In genomic region chr7:159239028-159239427, GRCh38 we compare ENCODE assay signal across 35 cellular contexts.
DNase-seq lines count a peak whose midpoint lies in the region; ATAC-seq, FAIRE-seq and TF ChIP-seq lines count a peak whose summit lies in the region.
"Had no signal": no experiment of that assay in that cellular context is flagged by ENCODE, and none has a peak within 500 bp of the region (broad histone marks: within the 10 kb centered on the region; RNA-seq: fewer than 3 reads in every experiment).

No MANE protein-coding gene starts in this region.

- TF ChIP-seq CTCF in HEK293 (tag by site-specific recombination; IDR thresholded peaks at IDR 0.05) (no peak), K562 (IDR thresholded peaks at IDR 0.05 in 2 of 3, conservative IDR thresholded peaks at IDR 0.05 in 1 of 3; ENCODE audit: insufficient read depth in 2 of 3, low read depth in 1 of 3, low read length in 3 of 3) (no peak), upper lobe of right lung (IDR thresholded peaks at IDR 0.05) (no peak)

- in situ Hi-C loops in K562 (cut with MboI), result no loop called here

- ATAC-seq in K562, result no peak
- no peak for ATAC-seq in central memory CD8-positive, alpha-beta T cell (replicated peaks; ENCODE audit: extremely low read depth, poor library complexity, severe bottlenecking)
- no peak for ATAC-seq in GM18520 (IDR thresholded peaks at IDR 0.05; ENCODE audit: unreplicated experiment)
- ATAC-seq in upper lobe of right lung, result no peak
- ATAC-seq: A549; CD8-positive, alpha-beta T cell had no signal

- no peaks in the 10 kb centered on the region for H3K4me1 Mint-ChIP-seq in central memory CD8-positive, alpha-beta T cell
- H3K4me1 Mint-ChIP-seq: B cell; CD14-positive monocyte; CD4-positive, alpha-beta memory T cell; CD8-positive, alpha-beta memory T cell had no signal

- no peak overlapping the region for H3K9ac ChIP-seq in K562 (ENCODE audit: insufficient read depth in 1 of 2, low read depth in 2 of 2, low read length in 2 of 2)
- H3K9ac ChIP-seq: BLaER1; BLaER1 treated with 17β-estradiol and CSF1 and Interleukin-3, amounts not matched to agents 10 nM and 100 nM had no signal

- H3K27ac Mint-ChIP-seq in central memory CD8-positive, alpha-beta T cell (ENCODE audit: low read depth), result peak overlapping the region; percentile 72
- H3K27ac Mint-ChIP-seq: B cell; CD14-positive monocyte; CD4-positive, alpha-beta memory T cell; CD4-positive, alpha-beta T cell; CD4-positive, CD25-positive, alpha-beta regulatory T cell; CD8-positive, alpha-beta T cell had no signal

- intact Hi-C loops in K562 (cut with micrococcal nuclease) (no loop called here), upper lobe of right lung (cut with DNase I) (no loop called here)

- peaks cover 10 to 28% of the 10 kb centered on the region in 2 experiments; a peak in 4 of 5 replicates for H3K27me3 ChIP-seq in K562 (ENCODE audit: control insufficient read depth in 2 of 2, insufficient read depth in 2 of 2, low read length in 2 of 2)
- no peaks in the 10 kb centered on the region for H3K27me3 ChIP-seq in upper lobe of right lung
- H3K27me3 ChIP-seq: BE2C; BLaER1; BLaER1 treated with 17β-estradiol and CSF1 and Interleukin-3, amounts not matched to agents 10 nM and 100 nM had no signal

- no peak overlapping the region for H3K27ac ChIP-seq in HEK293 (ENCODE audit: extremely low read depth, low read depth, low read length)
- H3K27ac ChIP-seq in K562 (ENCODE audit: extremely low read depth, low read depth, low read length), result no peak overlapping the region
- no peak overlapping the region for H3K27ac ChIP-seq in upper lobe of right lung
- H3K27ac ChIP-seq: 22Rv1; A549; BLaER1; BLaER1 treated with 17β-estradiol and CSF1 and Interleukin-3, amounts not matched to agents 10 nM and 100 nM; C4-2B had no signal

- H3K4me3 ChIP-seq in HEK293 (ENCODE audit: low read depth, low read length), result no peak overlapping the region
- H3K4me3 ChIP-seq in K562, result no peak overlapping the region
- no peak overlapping the region for H3K4me3 ChIP-seq in upper lobe of right lung
- H3K4me3 ChIP-seq: A549; BLaER1; BLaER1 treated with 17β-estradiol and CSF1 and Interleukin-3, amounts not matched to agents 10 nM and 100 nM had no signal

- H3K36me3 ChIP-seq in HEK293 (ENCODE audit: control insufficient read depth in 2 of 2, insufficient read depth in 1 of 2, low read length in 2 of 2) (no peaks in the 10 kb centered on the region), K562 (ENCODE audit: control insufficient read depth, insufficient read depth, low read length) (no peaks in the 10 kb centered on the region), upper lobe of right lung (no peaks in the 10 kb centered on the region)
- H3K36me3 ChIP-seq: BE2C; BLaER1; BLaER1 treated with 17β-estradiol and CSF1 and Interleukin-3, amounts not matched to agents 10 nM and 100 nM had no signal

- H3K27me3 Mint-ChIP-seq in central memory CD8-positive, alpha-beta T cell, result peaks cover 28% of the 10 kb centered on the region

- no peak for DNase-seq in K562 (ENCODE audit: extremely low read depth in 1 of 4, low spot score in 3 of 4)
- DNase-seq in central memory CD8-positive, alpha-beta T cell (ENCODE audit: low spot score in 2 of 2), result no peak
- DNase-seq in upper lobe of right lung, result no peak
- no peak for DNase-seq in activated T-cell treated with anti-CD3 and anti-CD28 coated beads for 4 hours
- DNase-seq: 8988T; ACHN; AML-193; BE2C; C1 segment of cervical spinal cord; Caco-2; Calu3; CD4-positive, alpha-beta memory T cell; CD4-positive, alpha-beta T cell; CD4-positive, CD25-positive, alpha-beta regulatory T cell; CD8-positive, alpha-beta memory T cell; CD8-positive, alpha-beta T cell; COR-L47; DMS 273 treated with DMSO at 0.1 percent for 48 hours; DMS153; DMS53; DMS79; DMS79 treated with DMSO at 0.1 percent for 48 hours; DND-41; EL had no signal

- no peaks in the 10 kb centered on the region for H3K9me3 Mint-ChIP-seq in central memory CD8-positive, alpha-beta T cell
- H3K9me3 Mint-ChIP-seq: CD4-positive, alpha-beta memory T cell; CD4-positive, alpha-beta T cell; CD8-positive, alpha-beta T cell had no signal

- no peaks in the 10 kb centered on the region for H3K9me1 ChIP-seq in K562 (ENCODE audit: control insufficient read depth, insufficient read depth, low read length)

- no peak for TF ChIP-seq RAD21 in K562 (CRISPR knock-in tag; conservative IDR thresholded peaks at IDR 0.05 in 1 of 2, IDR thresholded peaks at IDR 0.05 in 1 of 2)

- CTCF ChIA-PET in HEK293 (lab: Yijun Ruan, JAX), result no interaction called here
- CTCF ChIA-PET in K562 (lab: Yijun Ruan, JAX; ENCODE audit: low intra/inter-chr PET ratio), result no interaction called here

- FAIRE-seq in K562 (lab: Jason Lieb, UNC), result no peak
- FAIRE-seq: A204.1, A549, D721Med had no signal

- H2AFZ ChIP-seq in K562 (ENCODE audit: low read depth, low read length), result no peak overlapping the region

- H3K4me2 ChIP-seq in K562 (ENCODE audit: insufficient read depth, low read length), result no peak overlapping the region
- H3K4me2 ChIP-seq: A549; BLaER1; BLaER1 treated with 17β-estradiol and CSF1 and Interleukin-3, amounts not matched to agents 10 nM and 100 nM had no signal

- H3K79me2 ChIP-seq in K562 (ENCODE audit: control insufficient read depth, insufficient read depth, low read length), result no peaks in the 10 kb centered on the region

- peaks cover 1% of the 10 kb centered on the region for H3K36me3 Mint-ChIP-seq in central memory CD8-positive, alpha-beta T cell (ENCODE audit: insufficient read depth)
- H3K36me3 Mint-ChIP-seq: CD14-positive monocyte; CD4-positive, alpha-beta memory T cell; CD4-positive, CD25-positive, alpha-beta regulatory T cell; CD8-positive, alpha-beta T cell had no signal

- H3K4me1 ChIP-seq in HEK293 (ENCODE audit: control insufficient read depth, insufficient read depth, low read length), result no peaks in the 10 kb centered on the region
- H3K4me1 ChIP-seq in K562 (replicated peaks in 1 of 2; ENCODE audit: control insufficient read depth in 2 of 2, insufficient read depth in 2 of 2, low read length in 2 of 2), result no peaks in the 10 kb centered on the region; a peak in 1 of 5 replicates
- no peaks in the 10 kb centered on the region for H3K4me1 ChIP-seq in upper lobe of right lung
- H3K4me1 ChIP-seq: A549; BE2C; BLaER1; BLaER1 treated with 17β-estradiol and CSF1 and Interleukin-3, amounts not matched to agents 10 nM and 100 nM; Caco-2 had no signal

- H3K4me3 Mint-ChIP-seq in central memory CD8-positive, alpha-beta T cell, result no peak overlapping the region
- H3K4me3 Mint-ChIP-seq: B cell; CD14-positive monocyte; CD4-positive, alpha-beta memory T cell; CD4-positive, alpha-beta T cell; CD4-positive, CD25-positive, alpha-beta regulatory T cell; CD8-positive, alpha-beta memory T cell; CD8-positive, alpha-beta T cell had no signal

- H3K9me3 ChIP-seq in HEK293 (ENCODE audit: control insufficient read depth, insufficient read depth, low read depth, low read length), result no peaks in the 10 kb centered on the region
- no peaks in the 10 kb centered on the region for H3K9me3 ChIP-seq in K562 (replicated peaks; ENCODE audit: control insufficient read depth, insufficient read depth, low read depth, low read length)
- H3K9me3 ChIP-seq in upper lobe of right lung, result no peaks in the 10 kb centered on the region
- H3K9me3 ChIP-seq: A549, BE2C, BLaER1, Caco-2 had no signal

- no peaks in the 10 kb centered on the region for H4K20me1 ChIP-seq in K562 (replicated peaks; ENCODE audit: control insufficient read depth, insufficient read depth, low read length)
- H4K20me1 ChIP-seq: BLaER1; BLaER1 treated with 17β-estradiol and CSF1 and Interleukin-3, amounts not matched to agents 10 nM and 100 nM had no signal

- TF ChIP-seq EP300 in K562 (IDR thresholded peaks at IDR 0.05; ENCODE audit: low read length), result no peak

- no TSS peak for BruUV-seq in K562 (replicated peaks; lab: Mats Ljungman, UMichigan)

- POLR2A ChIA-PET in HEK293 (lab: Yijun Ruan, JAX), result no interaction called here
- POLR2A ChIA-PET in K562 (lab: Yijun Ruan, JAX), result no interaction called here

- TF ChIP-seq POLR2A in K562 (conservative IDR thresholded peaks at IDR 0.05), result no peak

TF ChIP-seq in HEK293, 187 proteins besides CTCF, POLR2A, EP300 and RAD21:
- TF ChIP-seq ZNF558 (tag by site-specific recombination; IDR thresholded peaks at IDR 0.05) (no peak), ZNF366 (tag by site-specific recombination; conservative IDR thresholded peaks at IDR 0.05) (peak; percentile 52; the same call in 1 of the 2 replicates), HOXD13 (CRISPR knock-in tag; IDR thresholded peaks at IDR 0.05; ENCODE audit: borderline replicate concordance) (no peak), ZNF596 (tag by site-specific recombination; IDR thresholded peaks at IDR 0.05) (peak; percentile 78; the same call in 1 of the 2 replicates)

TF ChIP-seq in K562, 482 proteins besides CTCF, POLR2A, EP300 and RAD21:
- TF ChIP-seq NBN (IDR thresholded peaks at IDR 0.05; ENCODE audit: low read depth) (no peak), OTX1 (CRISPR knock-in tag; IDR thresholded peaks at IDR 0.05) (0 out of 2 replicates have a peak, but pooled peaks have one; percentile 40)
- TF ChIP-seq, protein P1, sequence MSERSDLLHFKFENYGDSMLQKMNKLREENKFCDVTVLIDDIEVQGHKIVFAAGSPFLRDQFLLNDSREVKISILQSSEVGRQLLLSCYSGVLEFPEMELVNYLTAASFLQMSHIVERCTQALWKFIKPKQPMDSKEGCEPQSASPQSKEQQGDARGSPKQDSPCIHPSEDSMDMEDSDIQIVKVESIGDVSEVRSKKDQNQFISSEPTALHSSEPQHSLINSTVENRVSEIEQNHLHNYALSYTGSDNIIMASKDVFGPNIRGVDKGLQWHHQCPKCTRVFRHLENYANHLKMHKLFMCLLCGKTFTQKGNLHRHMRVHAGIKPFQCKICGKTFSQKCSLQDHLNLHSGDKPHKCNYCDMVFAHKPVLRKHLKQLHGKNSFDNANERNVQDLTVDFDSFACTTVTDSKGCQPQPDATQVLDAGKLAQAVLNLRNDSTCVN (CRISPR knock-in tag; IDR thresholded peaks at IDR 0.05), result 0 out of 2 replicates have a peak, but pooled peaks have one; percentile 63
